16 cellular contexts compared by ENCODE assay signal in genomic region chr17:33113281-33114010, GRCh38.
DNase-seq lines count a peak whose midpoint lies in the region; ATAC-seq and TF ChIP-seq lines count a peak whose summit lies in the region.
"Had no signal": no experiment of that assay in that cellular context is flagged by ENCODE, and none has a peak within 500 bp of the region (broad histone marks: within the 10 kb centered on the region; RNA-seq: fewer than 3 reads in every experiment).

No MANE protein-coding gene starts in this region.

- no TSS peak for BruUV-seq in mammary epithelial cell (replicated peaks; lab: Mats Ljungman, UMichigan)

- peak overlapping the region; percentile 4 for H2AFZ ChIP-seq in mammary epithelial cell (ENCODE audit: low read depth, low read length)

- no peaks in the 10 kb centered on the region for H3K9me3 ChIP-seq in mammary epithelial cell (replicated peaks; ENCODE audit: insufficient read depth, low read length)
- H3K9me3 ChIP-seq: BLaER1 treated with 17β-estradiol and CSF1 and Interleukin-3, amounts not matched to agents 10 nM and 100 nM had no signal

- H3K27ac ChIP-seq in mammary epithelial cell (ENCODE audit: insufficient read depth, low read depth, low read length) = peak overlapping the region; percentile 61
- H3K27ac ChIP-seq: BLaER1 treated with 17β-estradiol and CSF1 and Interleukin-3, amounts not matched to agents 10 nM and 100 nM had no signal

- H3K9ac ChIP-seq in mammary epithelial cell (ENCODE audit: insufficient read depth, low read length) = peak overlapping the region; percentile 35
- H3K9ac ChIP-seq: BLaER1 treated with 17β-estradiol and CSF1 and Interleukin-3, amounts not matched to agents 10 nM and 100 nM had no signal

- WGBS in mammary epithelial cell (ENCODE audit: low coverage, missing lambda C conversion rate) = 49% methylated on average over 6 of the region's 6 CpGs

- CTCF ChIA-PET in mammary epithelial cell (lab: Charles Lee; ENCODE audit: low non-redundant PET) = no interaction called here

- peak overlapping the region; percentile 27 for H3K4me2 ChIP-seq in mammary epithelial cell (ENCODE audit: insufficient read depth, low read depth, low read length)
- H3K4me2 ChIP-seq: BLaER1 treated with 17β-estradiol and CSF1 and Interleukin-3, amounts not matched to agents 10 nM and 100 nM had no signal

- no peak for TF ChIP-seq CTCF in mammary epithelial cell (conservative IDR thresholded peaks at IDR 0.05 in 1 of 2, IDR thresholded peaks at IDR 0.05 in 1 of 2; ENCODE audit: extremely low read depth in 1 of 2, insufficient read depth in 1 of 2, low read depth in 1 of 2, low read length in 2 of 2)

- H3K4me1 ChIP-seq in mammary epithelial cell (ENCODE audit: insufficient read depth, low read length) = peaks cover 28% of the 10 kb centered on the region

- no peaks in the 10 kb centered on the region for H3K36me3 ChIP-seq in mammary epithelial cell (ENCODE audit: insufficient read depth, low read length)

- H4K20me1 ChIP-seq in mammary epithelial cell (ENCODE audit: insufficient read depth, low read length) = no peaks in the 10 kb centered on the region
- H4K20me1 ChIP-seq: BLaER1 treated with 17β-estradiol and CSF1 and Interleukin-3, amounts not matched to agents 10 nM and 100 nM had no signal

- no peak overlapping the region for H3K4me3 ChIP-seq in mammary epithelial cell (replicated peaks in 1 of 3; ENCODE audit: insufficient read depth in 1 of 3, low read depth in 2 of 3, low read length in 3 of 3)
- H3K4me3 ChIP-seq: BLaER1 treated with 17β-estradiol and CSF1 and Interleukin-3, amounts not matched to agents 10 nM and 100 nM had no signal

- no peaks in the 10 kb centered on the region for H3K27me3 ChIP-seq in mammary epithelial cell (ENCODE audit: insufficient read depth, low read length)
- H3K27me3 ChIP-seq: BLaER1 treated with 17β-estradiol and CSF1 and Interleukin-3, amounts not matched to agents 10 nM and 100 nM had no signal

- DNase-seq in EH (ENCODE audit: low read depth) = peak; percentile 3
- peak; percentile 7 for DNase-seq in M059J (ENCODE audit: low read depth)
- DNase-seq in mammary epithelial cell = no peak
- peak; percentile 13 for DNase-seq in mucosa of gallbladder (ENCODE audit: low spot score)
- DNase-seq in dedifferentiated amniotic fluid mesenchymal stem cell (ENCODE audit: extremely low spot score) = no peak
- DNase-seq in activated T-cell treated with anti-CD3 and anti-CD28 coated beads for 4 hours = no peak
- DNase-seq: activated CD4-positive, alpha-beta T cell treated with anti-CD3 and anti-CD28 coated beads for 48 hours; endodermal cell; hypothalamus; NCI-H1436 treated with DMSO at 0.1 percent for 48 hours; NCI-H69; nucleus accumbens had no signal

- in situ Hi-C loops in mammary epithelial cell (cut with MboI; ENCODE audit: low sequenced_read_pairs in 2 of 2) = no loop called here

- intact Hi-C loops in mammary epithelial cell (cut with micrococcal nuclease) = loop anchor here (2.0 kb wide), 2 partner anchors 15 to 51 kb away; no protein-coding TSS in a partner anchor

- H3K79me2 ChIP-seq in mammary epithelial cell (ENCODE audit: insufficient read depth, low read length) = no peaks in the 10 kb centered on the region

- dilution Hi-C loops in mammary epithelial cell (cut with HindIII; ENCODE audit: low sequenced_read_pairs) = no loop called here

- ATAC-seq in esophagus mucosa = no peak
- no peak for ATAC-seq in HG03521 (IDR thresholded peaks at IDR 0.05; ENCODE audit: unreplicated experiment)
- ATAC-seq: activated naive CD4-positive, alpha-beta T cell treated with anti-CD3 and anti-CD28 coated beads, Interleukin-2, amount 50 U/mL, for 72 hours had no signal

Comparison
In these comparisons a context has a peak if more than half of its experiments do, and no peak if none do; other contexts are left out.
1. DNase-seq: peak in EH (single experiment), M059J (single experiment) and mucosa of gallbladder (single experiment); none in mammary epithelial cell (single experiment), dedifferentiated amniotic fluid mesenchymal stem cell (single experiment) and activated T-cell treated with anti-CD3 and anti-CD28 coated beads for 4 hours (single experiment).